37 cellular contexts compared by ENCODE assay signal in genomic region chr7:117095055-117095454, GRCh38.
"Had no signal": no experiment of that assay in that cellular context is flagged by ENCODE, and none has a peak within 500 bp of the region (broad histone marks: within the 10 kb centered on the region; RNA-seq: fewer than 3 reads in every experiment).

No MANE protein-coding gene starts in this region.

- H3K36me3 Mint-ChIP-seq: activated CD4-positive, alpha-beta memory T cell treated with anti-CD3 and anti-CD28 coated beads for 36 hours; activated naive CD4-positive, alpha-beta T cell treated with anti-CD3 and anti-CD28 coated beads, Interleukin-2, amount 50 U/mL, for 72 hours; T-cell had no signal

- H3K27ac ChIP-seq: adrenal gland, body of pancreas, breast epithelium, Peyer's patch, VCaP had no signal

- H3K4me3 Mint-ChIP-seq: activated B cell treated with CpG ODN at 0.5 μM for 24 hours; activated CD4-positive, alpha-beta memory T cell treated with anti-CD3 and anti-CD28 coated beads for 36 hours; activated naive CD4-positive, alpha-beta T cell treated with anti-CD3 and anti-CD28 coated beads for 36 hours; activated T-cell treated with anti-CD3 and anti-CD28 coated beads, Interleukin-2, amount 50 U/mL, for 4 hours; activated T-helper 1 cell treated with anti-CD3 and anti-CD28 coated beads, Interleukin-12 subunit alpha, Interleukin-12 subunit beta, Interleukin-2, Interleukin-4 antibody, amounts not matched to agents 30 ng/mL and 10 ng/mL and 1 ng/mL, durations not matched to agents 14 hours and 24 hours and 36 hours; T-cell had no signal

- H3K27me3 ChIP-seq: adrenal gland, body of pancreas, breast epithelium, MG63, Peyer's patch had no signal

- ATAC-seq: activated naive CD4-positive, alpha-beta T cell treated with anti-CD3 and anti-CD28 coated beads, Interleukin-2, amount 50 U/mL, for 72 hours; activated T-cell treated with anti-CD3 and anti-CD28 coated beads, Interleukin-2, amount 50 U/mL, for 4 hours; body of pancreas; PC-3; SK-N-SH treated with all-trans-retinoic acid at 6 μM for 48 hours; T-cell had no signal

- DNase-seq: activated B cell treated with CpG ODN at 0.5 μM for 24 hours; activated CD4-positive, alpha-beta memory T cell treated with anti-CD3 and anti-CD28 coated beads for 36 hours; activated CD4-positive, alpha-beta T cell treated with anti-CD3 and anti-CD28 coated beads for 4 hours; activated CD4-positive, alpha-beta T cell treated with anti-CD3 and anti-CD28 coated beads, Interleukin-2, amount 50 U/mL, for 1 hour; activated CD4-positive, CD25-positive, alpha-beta regulatory T cell treated with anti-CD3 and anti-CD28 coated beads, Interleukin-2, amount 50 U/mL, for 72 hours; activated CD8-positive, alpha-beta memory T cell treated with anti-CD3 and anti-CD28 coated beads, Interleukin-2, amount 50 U/mL, for 4 hours; activated gamma-delta T cell treated with Interleukin-2 at 50 U/mL for 16 hours; activated naive CD4-positive, alpha-beta T cell treated with anti-CD3 and anti-CD28 coated beads for 36 hours; activated T-cell treated with anti-CD3 and anti-CD28 coated beads for 4 hours; activated T-cell treated with anti-CD3 and anti-CD28 coated beads, Interleukin-2, amount 50 U/mL, for 4 hours; adrenal gland; body of pancreas; caudate nucleus; Kasumi-1; KG1; MG63; NCI-H1048; NCI-H1105 treated with DMSO at 0.1 percent for 48 hours; NCI-H1436; NCI-H1694; NCI-H1930; NCI-H510A; NCI-H526; NCI-H748 treated with DMSO at 0.1 percent for 48 hours; NK-92 treated with Interleukin-12 subunit alpha and Interleukin-12 subunit beta, amount 100 ng/mL, for 24 hours; PC-3; Peyer's patch; RPMI8226; SIG-M5; T-cell; T-helper 2 cell; T-helper 9 cell had no signal

- H3K9me3 ChIP-seq: adrenal gland, body of pancreas, breast epithelium, Peyer's patch had no signal

- H3K4me3 ChIP-seq: adrenal gland, body of pancreas, breast epithelium, MG63, Peyer's patch had no signal

- H3K36me3 ChIP-seq: adrenal gland, breast epithelium, MG63, Peyer's patch had no signal

- H3K4me1 Mint-ChIP-seq: activated B cell treated with CpG ODN at 0.5 μM for 24 hours had no signal

- H3K9me3 Mint-ChIP-seq: activated B cell treated with CpG ODN at 0.5 μM for 24 hours; activated CD4-positive, alpha-beta memory T cell treated with anti-CD3 and anti-CD28 coated beads for 36 hours; activated naive CD4-positive, alpha-beta T cell treated with anti-CD3 and anti-CD28 coated beads for 36 hours; activated naive CD4-positive, alpha-beta T cell treated with anti-CD3 and anti-CD28 coated beads, Interleukin-2, amount 50 U/mL, for 72 hours; activated T-cell treated with anti-CD3 and anti-CD28 coated beads, Interleukin-2, amount 50 U/mL, for 4 hours; activated T-helper 1 cell treated with anti-CD3 and anti-CD28 coated beads, Interleukin-12 subunit alpha, Interleukin-12 subunit beta, Interleukin-2, Interleukin-4 antibody, amounts not matched to agents 30 ng/mL and 10 ng/mL and 1 ng/mL, durations not matched to agents 14 hours and 24 hours and 36 hours; T-cell had no signal

- H3K4me1 ChIP-seq: breast epithelium, Peyer's patch had no signal

- H3K27ac Mint-ChIP-seq: activated B cell treated with CpG ODN at 0.5 μM for 24 hours; activated CD4-positive, alpha-beta memory T cell treated with anti-CD3 and anti-CD28 coated beads for 36 hours; activated naive CD4-positive, alpha-beta T cell treated with anti-CD3 and anti-CD28 coated beads for 36 hours; activated naive CD4-positive, alpha-beta T cell treated with anti-CD3 and anti-CD28 coated beads, Interleukin-2, amount 50 U/mL, for 72 hours; activated T-helper 1 cell treated with anti-CD3 and anti-CD28 coated beads, Interleukin-12 subunit alpha, Interleukin-12 subunit beta, Interleukin-2, Interleukin-4 antibody, amounts not matched to agents 30 ng/mL and 10 ng/mL and 1 ng/mL, durations not matched to agents 14 hours and 24 hours and 36 hours; T-cell had no signal

- H3K27me3 Mint-ChIP-seq: activated B cell treated with CpG ODN at 0.5 μM for 24 hours; activated CD4-positive, alpha-beta memory T cell treated with anti-CD3 and anti-CD28 coated beads for 36 hours had no signal
